Comparison of ENCODE assay signal across 8 cellular contexts in the genomic region with DNA sequence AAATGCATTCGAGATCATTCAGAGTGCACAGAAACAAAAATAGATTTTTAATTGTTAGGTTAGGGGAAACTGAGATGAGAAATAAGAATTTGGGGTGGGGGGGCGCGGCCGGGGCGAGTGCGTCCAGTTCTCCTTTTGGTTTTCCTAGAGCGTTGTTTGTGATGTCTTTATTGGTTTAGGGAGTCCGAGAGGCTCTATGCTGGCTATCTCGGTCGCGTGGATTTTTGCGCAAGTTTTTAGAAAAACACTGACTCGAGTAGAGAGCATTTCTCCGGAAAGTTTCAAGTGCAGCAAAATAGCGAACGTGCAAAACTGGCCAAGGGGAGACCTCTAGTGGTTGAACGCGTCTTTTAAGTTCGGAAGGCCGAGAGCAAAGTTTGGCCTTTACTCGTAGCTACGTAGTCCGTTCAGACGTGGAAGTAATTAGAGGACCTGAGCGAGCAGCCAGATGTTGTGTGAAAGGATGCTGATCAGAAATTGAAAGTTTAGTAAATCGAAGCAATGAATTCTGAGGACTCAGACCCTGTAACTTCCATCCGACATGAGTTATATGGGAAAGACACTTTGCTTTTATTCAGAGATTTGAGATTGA.
DNase-seq lines count a peak whose midpoint lies in the region; ATAC-seq, FAIRE-seq and TF ChIP-seq lines count a peak whose summit lies in the region.

No MANE protein-coding gene starts in this region.

- TF ChIP-seq CTCF in VCaP (conservative IDR thresholded peaks at IDR 0.05), result peak; percentile 83

- peak; percentile 50 for ATAC-seq in HG03039 (IDR thresholded peaks at IDR 0.05; ENCODE audit: unreplicated experiment)

- FAIRE-seq in A204.1 (lab: Jason Lieb, UNC) (peak; percentile 96), GM18507 (lab: Jason Lieb, UNC) (peak; percentile 98)

- DNase-seq in GM18507 (ENCODE audit: extremely low spot score, insufficient read length, low read depth) (no peak), NCI-H2107 treated with DMSO at 0.1 percent for 48 hours (lab: John Stamatoyannopoulos, UW; ENCODE audit: unreplicated experiment) (peak; percentile 85), caudate nucleus (lab: John Stamatoyannopoulos, UW) (peak in 55 of 61 donors; percentile 8 to 85 (median 57)), inferior parietal cortex (ENCODE audit: extremely low spot score) (peak; percentile 96), smooth muscle cell of the brain vasculature (ENCODE audit: low read depth, low spot score) (peak; percentile 86)

- peak overlapping the region; percentile 73 for H3K27ac ChIP-seq in VCaP
- peak overlapping the region; percentile 47 for H3K27ac ChIP-seq in caudate nucleus (ENCODE audit: low read depth, low read length)
